9 cellular contexts compared by ENCODE assay signal in the genomic region with DNA sequence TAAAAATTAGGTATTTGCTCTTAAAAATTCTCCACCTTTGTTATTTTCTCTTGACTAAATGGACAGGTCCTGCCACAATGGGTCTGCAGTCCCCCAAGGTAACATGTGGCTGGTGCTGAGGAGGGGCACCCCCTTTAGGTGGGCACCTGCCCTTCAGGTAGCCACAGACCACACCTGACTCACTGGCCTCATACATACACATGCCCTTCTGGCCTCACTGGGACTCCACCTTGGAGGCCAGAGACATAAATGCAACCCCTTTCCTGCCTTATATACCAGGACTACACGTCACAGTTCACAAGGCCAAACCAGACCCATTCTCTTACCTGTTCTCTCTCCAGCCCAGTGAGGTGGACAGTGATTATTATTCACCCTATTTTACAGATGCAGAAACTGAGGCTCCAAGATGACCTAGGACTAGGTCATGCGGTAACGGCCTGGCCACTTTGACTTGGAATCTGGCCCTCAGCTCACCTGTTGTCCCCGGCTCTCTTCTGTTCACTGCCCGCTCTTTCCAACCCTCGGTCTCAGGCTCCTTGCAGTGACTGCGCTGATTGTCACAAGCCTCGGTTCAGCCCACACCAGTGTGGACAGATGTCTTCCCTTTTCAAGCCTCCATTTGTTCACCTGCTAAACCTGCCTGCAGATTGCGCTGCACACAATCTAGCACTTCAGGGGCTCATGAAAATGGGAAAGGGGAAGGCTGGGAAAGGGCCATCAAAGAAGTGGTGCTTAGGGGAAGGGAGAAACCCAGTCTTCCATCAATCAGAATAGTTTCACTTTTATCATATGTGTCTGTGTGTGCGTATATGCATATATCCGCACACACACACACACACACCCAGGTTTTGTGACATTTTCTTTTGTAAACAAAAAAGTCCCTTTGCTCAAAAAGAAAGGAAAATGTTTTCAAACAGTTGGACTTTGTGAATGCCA.
DNase-seq lines count a peak whose midpoint lies in the region; ATAC-seq and TF ChIP-seq lines count a peak whose summit lies in the region.
"Had no signal": no experiment of that assay in that cellular context is flagged by ENCODE, and none has a peak within 500 bp of the region (broad histone marks: within the 10 kb centered on the region; RNA-seq: fewer than 3 reads in every experiment).

No MANE protein-coding gene starts in this region.

- H3K27ac ChIP-seq in mammary epithelial cell (ENCODE audit: insufficient read depth, low read depth, low read length) (peak overlapping the region; percentile 50), psoas muscle (no peak overlapping the region), ovary (no peak overlapping the region)

- H3K4me1 ChIP-seq in mammary epithelial cell (ENCODE audit: insufficient read depth, low read length): peaks cover 18% of the 10 kb centered on the region
- H3K4me1 ChIP-seq in psoas muscle: no peaks in the 10 kb centered on the region
- no peaks in the 10 kb centered on the region for H3K4me1 ChIP-seq in ovary (ENCODE audit: insufficient read depth)

- ATAC-seq in HG03460 (IDR thresholded peaks at IDR 0.05; ENCODE audit: unreplicated experiment): peak; percentile 6
- ATAC-seq in psoas muscle: no peak

- no peaks in the 10 kb centered on the region for H3K27me3 ChIP-seq in mammary epithelial cell (ENCODE audit: insufficient read depth, low read length)
- H3K27me3 ChIP-seq in psoas muscle (ENCODE audit: insufficient read depth in 3 of 3, low read length in 2 of 3): no peaks in the 10 kb centered on the region
- H3K27me3 ChIP-seq in ovary: no peaks in the 10 kb centered on the region

- intact Hi-C loops in mammary epithelial cell (cut with micrococcal nuclease): loop anchor here (10.0 kb wide), 1 partner anchor 974 kb away; the partner anchor contains the start of gene TSHZ2
- intact Hi-C loops in psoas muscle (cut with DNase I): loop anchor here in 1 of 2 donors (10.0 kb wide), 1 partner anchor 256 kb away; the partner anchor contains the start of gene PFDN4
- intact Hi-C loops in ovary (cut with DNase I): loop anchor here in 1 of 4 donors (10.0 kb wide), 1 partner anchor 374 kb away; no protein-coding TSS in a partner anchor

- 97% methylated on average over 11 of the region's 11 CpGs for WGBS in mammary epithelial cell (ENCODE audit: low coverage, missing lambda C conversion rate)
- WGBS in psoas muscle, 3 donors: 83 to 91% (median 89%) methylated on average over 11 of the region's 11 CpGs
- 94 to 95% (median 94%) methylated on average over 11 of the region's 11 CpGs for WGBS in ovary, 3 donors

- no peak for TF ChIP-seq CTCF in mammary epithelial cell (conservative IDR thresholded peaks at IDR 0.05 in 1 of 2, IDR thresholded peaks at IDR 0.05 in 1 of 2; ENCODE audit: extremely low read depth in 1 of 2, insufficient read depth in 1 of 2, low read depth in 1 of 2, low read length in 2 of 2)
- no peak for TF ChIP-seq CTCF in psoas muscle (IDR thresholded peaks at IDR 0.05)
- TF ChIP-seq CTCF in ovary (IDR thresholded peaks at IDR 0.05): no peak

- dilution Hi-C loops in mammary epithelial cell (cut with HindIII; ENCODE audit: low sequenced_read_pairs): no loop called here

- DNase-seq in stimulated activated CD4-positive, alpha-beta T cell treated with anti-CD3 and anti-CD28 coated beads, Interleukin-15, amount 100 ng/mL, for 24 hours: peak; percentile 19
- no peak for DNase-seq in stimulated activated CD4-positive, alpha-beta T cell treated with anti-CD3 and anti-CD28 coated beads, Interleukin-2, amount 100 ng/mL, for 24 hours
- DNase-seq in mammary epithelial cell: no peak
- no peak for DNase-seq in psoas muscle
- no peak for DNase-seq in NOMO-1 (lab: John Stamatoyannopoulos, UW; ENCODE audit: unreplicated experiment in 2 of 2)
- no peak for DNase-seq in HK-2 (ENCODE audit: unreplicated experiment)
- DNase-seq in ovary: no peak
- DNase-seq: NCI-H1694 had no signal

- H3K9me3 ChIP-seq in mammary epithelial cell (replicated peaks; ENCODE audit: insufficient read depth, low read length): no peaks in the 10 kb centered on the region
- H3K9me3 ChIP-seq in psoas muscle: no peaks in the 10 kb centered on the region
- no peaks in the 10 kb centered on the region for H3K9me3 ChIP-seq in ovary

- H3K4me3 ChIP-seq in mammary epithelial cell (replicated peaks in 1 of 3; ENCODE audit: insufficient read depth in 1 of 3, low read depth in 2 of 3, low read length in 3 of 3) (no peak overlapping the region), psoas muscle (no peak overlapping the region), ovary (no peak overlapping the region)

- no peak overlapping the region for H3K9ac ChIP-seq in mammary epithelial cell (ENCODE audit: insufficient read depth, low read length)

- TSS peak; percentile 81 for BruUV-seq in mammary epithelial cell (replicated peaks; lab: Mats Ljungman, UMichigan)

- CTCF ChIA-PET in mammary epithelial cell (lab: Charles Lee; ENCODE audit: low non-redundant PET): interaction anchor here (0.8 kb wide), 1 partner anchor 33 kb away, joined by 7 read pairs; no protein-coding TSS in a partner anchor

- H3K79me2 ChIP-seq in mammary epithelial cell (ENCODE audit: insufficient read depth, low read length): no peaks in the 10 kb centered on the region

- H4K20me1 ChIP-seq in mammary epithelial cell (ENCODE audit: insufficient read depth, low read length): no peaks in the 10 kb centered on the region

- in situ Hi-C loops in mammary epithelial cell (cut with MboI; ENCODE audit: low sequenced_read_pairs in 2 of 2): loop anchor here in 1 of 2 donors (10.0 kb wide), 2 partner anchors 116 to 256 kb away; partner anchors contain the start of gene PFDN4

- H3K4me2 ChIP-seq in mammary epithelial cell (ENCODE audit: insufficient read depth, low read depth, low read length): peak overlapping the region; percentile 21

- H3K36me3 ChIP-seq in mammary epithelial cell (ENCODE audit: insufficient read depth, low read length) (no peaks in the 10 kb centered on the region), psoas muscle (ENCODE audit: insufficient read depth in 1 of 2, low read depth in 1 of 2) (no peaks in the 10 kb centered on the region), ovary (no peaks in the 10 kb centered on the region)

- H2AFZ ChIP-seq in mammary epithelial cell (ENCODE audit: low read depth, low read length): peak overlapping the region; percentile 84

- no peak for TF ChIP-seq EP300 in ovary (IDR thresholded peaks at IDR 0.05)

- no peak for TF ChIP-seq POLR2A in ovary (IDR thresholded peaks at IDR 0.05)
